Comparison of ENCODE assay signal across 13 cellular contexts in the genomic region with DNA sequence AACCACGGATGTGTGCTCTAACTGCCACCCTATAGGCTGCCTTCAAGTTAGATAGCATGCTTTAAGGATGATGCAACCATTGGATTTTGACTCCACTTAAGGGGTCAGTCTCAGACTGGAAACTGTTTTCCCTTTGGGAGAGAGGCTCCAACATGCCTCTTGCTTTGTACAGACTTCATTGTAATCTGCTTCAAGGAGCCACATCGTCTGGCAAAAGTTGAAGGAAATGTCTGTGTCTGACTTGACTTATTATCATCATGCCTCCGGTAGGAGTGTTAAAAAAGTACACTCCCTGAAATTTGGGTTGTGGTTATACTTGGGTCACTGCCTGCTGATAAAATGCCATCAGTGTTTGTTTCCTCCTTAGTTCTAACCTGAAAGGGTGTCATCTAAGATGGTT.
A peak's percentile ranks its signal among the peaks of the same experiment; 100 is the strongest.
DNase-seq lines count a peak whose midpoint lies in the region; ATAC-seq and TF ChIP-seq lines count a peak whose summit lies in the region.
"Had no signal": no experiment of that assay in that cellular context is flagged by ENCODE, and none has a peak within 500 bp of the region (broad histone marks: within the 10 kb centered on the region; RNA-seq: fewer than 3 reads in every experiment).

No MANE protein-coding gene starts in this region.

- H3K27me3 Mint-ChIP-seq in HFFc6 (ENCODE audit: insufficient read depth), result no peaks in the 10 kb centered on the region
- no peaks in the 10 kb centered on the region for H3K27me3 Mint-ChIP-seq in activated naive CD8-positive, alpha-beta T cell treated with anti-CD3 and anti-CD28 coated beads, Interleukin-2, amount 50 U/mL, for 24 hours

- H3K27ac Mint-ChIP-seq in HFFc6, result peak overlapping the region; percentile 69
- no peak overlapping the region for H3K27ac Mint-ChIP-seq in activated naive CD8-positive, alpha-beta T cell treated with anti-CD3 and anti-CD28 coated beads, Interleukin-2, amount 50 U/mL, for 24 hours

- DNase-seq in A172 (ENCODE audit: low spot score) (peak; percentile 88), HFFc6 (peak; percentile 59), amniotic epithelial cell (ENCODE audit: low read depth) (peak; percentile 65), iris pigment epithelial cell (ENCODE audit: low read depth) (peak; percentile 78), NCI-H1092 (lab: John Stamatoyannopoulos, UW) (no peak)
- DNase-seq in activated naive CD8-positive, alpha-beta T cell treated with anti-CD3 and anti-CD28 coated beads, Interleukin-2, amount 50 U/mL, for 24 hours, result no peak
- DNase-seq: activated CD4-positive, alpha-beta T cell treated with anti-CD3 and anti-CD28 coated beads, Interleukin-2, amount 50 U/mL, for 48 hours; activated gamma-delta T cell; NCI-H1105 treated with DMSO at 0.1 percent for 48 hours; SW 1271 had no signal

- peaks cover 60% of the 10 kb centered on the region for H3K4me1 Mint-ChIP-seq in HFFc6 (ENCODE audit: low read depth)
- no peaks in the 10 kb centered on the region for H3K4me1 Mint-ChIP-seq in activated naive CD8-positive, alpha-beta T cell treated with anti-CD3 and anti-CD28 coated beads, Interleukin-2, amount 50 U/mL, for 24 hours

- ATAC-seq in GM21423 (IDR thresholded peaks at IDR 0.05; ENCODE audit: unreplicated experiment) (no peak), HG03139 (IDR thresholded peaks at IDR 0.05; ENCODE audit: unreplicated experiment) (no peak)
- no peak for ATAC-seq in activated naive CD8-positive, alpha-beta T cell treated with anti-CD3 and anti-CD28 coated beads, Interleukin-2, amount 50 U/mL, for 24 hours
- ATAC-seq: A549 had no signal

- TF ChIP-seq CTCF in HFFc6 (IDR thresholded peaks at IDR 0.05), result no peak

- peak overlapping the region; percentile 27 for H3K4me3 Mint-ChIP-seq in HFFc6
- no peak overlapping the region for H3K4me3 Mint-ChIP-seq in activated naive CD8-positive, alpha-beta T cell treated with anti-CD3 and anti-CD28 coated beads, Interleukin-2, amount 50 U/mL, for 24 hours

- no peaks in the 10 kb centered on the region for H3K9me3 Mint-ChIP-seq in HFFc6
- peaks cover 4% of the 10 kb centered on the region for H3K9me3 Mint-ChIP-seq in activated naive CD8-positive, alpha-beta T cell treated with anti-CD3 and anti-CD28 coated beads, Interleukin-2, amount 50 U/mL, for 24 hours

- no peaks in the 10 kb centered on the region; the same call in 1 of the 2 replicates for H3K36me3 Mint-ChIP-seq in HFFc6 (ENCODE audit: low read depth)
- H3K36me3 Mint-ChIP-seq in activated naive CD8-positive, alpha-beta T cell treated with anti-CD3 and anti-CD28 coated beads, Interleukin-2, amount 50 U/mL, for 24 hours (ENCODE audit: low read depth), result no peaks in the 10 kb centered on the region

Comparison
In these comparisons a context has a peak if more than half of its experiments do, and no peak if none do; other contexts are left out.
1. DNase-seq: peak in A172 (single experiment), HFFc6 (single experiment), amniotic epithelial cell (single experiment) and iris pigment epithelial cell (single experiment); none in NCI-H1092 (single experiment) and activated naive CD8-positive, alpha-beta T cell treated with anti-CD3 and anti-CD28 coated beads, Interleukin-2, amount 50 U/mL, for 24 hours (single experiment).